10 cellular contexts compared by ENCODE assay signal in the genomic region with DNA sequence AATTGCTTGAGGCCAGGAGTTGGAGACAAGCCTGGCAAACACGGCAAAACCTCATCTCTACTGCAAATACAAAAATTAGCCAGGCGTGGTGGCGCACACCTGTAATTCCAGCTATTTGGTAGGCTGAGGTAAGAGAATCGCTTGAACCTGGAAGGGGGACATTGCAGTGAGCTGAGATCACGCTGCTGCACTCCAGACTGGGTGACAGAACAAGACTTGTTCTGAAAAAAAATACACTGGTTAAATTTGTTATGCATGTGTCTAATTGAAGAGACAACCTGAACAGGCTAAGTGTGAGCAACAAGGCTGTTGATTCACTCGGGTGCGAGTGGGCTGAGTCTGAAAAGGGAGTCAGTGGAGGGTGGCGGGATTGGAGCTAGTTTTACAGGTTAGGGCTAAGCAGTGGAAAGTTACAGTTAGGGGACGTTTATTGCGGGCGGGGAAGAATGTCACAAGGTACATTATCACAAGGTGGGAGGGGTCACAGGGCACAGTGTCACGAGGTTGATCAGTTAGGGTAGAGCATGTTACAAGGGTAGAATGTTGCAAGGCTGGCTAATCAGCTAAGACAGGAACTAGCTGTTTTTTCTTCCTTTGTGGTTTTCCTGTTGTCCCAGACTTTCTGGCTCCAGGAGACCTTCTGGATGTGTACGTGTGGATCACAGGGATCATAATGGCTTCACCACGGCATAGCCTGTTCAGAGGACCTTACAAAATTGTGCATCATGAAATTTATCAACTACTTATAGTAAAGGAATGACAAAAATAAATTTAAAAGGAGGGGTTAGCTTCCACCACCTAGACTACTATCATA.
DNase-seq lines count a peak whose midpoint lies in the region; ATAC-seq and TF ChIP-seq lines count a peak whose summit lies in the region.
"Had no signal": no experiment of that assay in that cellular context is flagged by ENCODE, and none has a peak within 500 bp of the region (broad histone marks: within the 10 kb centered on the region; RNA-seq: fewer than 3 reads in every experiment).

No MANE protein-coding gene starts in this region.

- H3K36me3 Mint-ChIP-seq in H9 (ENCODE audit: insufficient read depth in 1 of 3, low read depth in 3 of 3), result peaks cover 4 to 19% (median 4%) of the 10 kb centered on the region in 3 experiments; a peak in 6 of 7 replicates

- peaks cover 2% of the 10 kb centered on the region; the same call in 1 of the 2 replicates for H3K27me3 Mint-ChIP-seq in H9 (ENCODE audit: low read depth)

- no peak overlapping the region for H4K8ac ChIP-seq in H9 (replicated peaks; ENCODE audit: insufficient read length, low read depth, low read length)

- H2BK120ac ChIP-seq in H9 (ENCODE audit: low read depth, low read length, poor library complexity, severe bottlenecking), result no peak overlapping the region

- no peak overlapping the region for H2AK5ac ChIP-seq in H9 (ENCODE audit: insufficient read length, low read length)

- no peak overlapping the region for H4K5ac ChIP-seq in H9 (ENCODE audit: insufficient read length, low read depth, low read length)

- H3K27me3 ChIP-seq in H9 (ENCODE audit: insufficient read depth, low read length), result no peaks in the 10 kb centered on the region

- H3T11ph ChIP-seq in H9 (ENCODE audit: low read length), result no peak overlapping the region

- no peak overlapping the region for H3K23ac ChIP-seq in H9 (ENCODE audit: insufficient read length, low read depth, low read length)

- H3K56ac ChIP-seq in H9 (ENCODE audit: insufficient read length, low read depth, low read length), result no peak overlapping the region

- DNase-seq in H9 (peak; percentile 32), OCI-M1 (lab: John Stamatoyannopoulos, UW) (peak; percentile 99), renal cortical epithelial cell (ENCODE audit: low read depth) (peak; percentile 79), Right ventricle myocardium superior (no peak), Ammon's horn (ENCODE audit: low spot score) (no peak)
- DNase-seq: DMS53, lower lobe of right lung had no signal

- H2BK20ac ChIP-seq in H9 (ENCODE audit: low read depth, low read length, poor library complexity, severe bottlenecking), result no peak overlapping the region

- no CpG with 5 or more reads among the region's 14 CpGs for WGBS in H9 (ENCODE audit: extremely low coverage, insufficient read length, low lambda C conversion rate)

- H3K9me3 Mint-ChIP-seq in H9, result peaks cover 15 to 19% of the 10 kb centered on the region in 2 experiments; a peak in 4 of 5 replicates

- ATAC-seq in esophagus mucosa, result peak; percentile 93
- no peak for ATAC-seq in GM18868 (IDR thresholded peaks at IDR 0.05; ENCODE audit: unreplicated experiment)
- no peak for ATAC-seq in HG03439 (IDR thresholded peaks at IDR 0.05; ENCODE audit: unreplicated experiment)
- ATAC-seq in Right ventricle myocardium superior (ENCODE audit: poor library complexity), result no peak
- ATAC-seq: lower lobe of right lung had no signal

- no peaks in the 10 kb centered on the region for H3K23me2 ChIP-seq in H9 (ENCODE audit: insufficient read length, low read depth, low read length, poor library complexity, severe bottlenecking)

- no peaks in the 10 kb centered on the region for H3K4me1 ChIP-seq in H9 (ENCODE audit: insufficient read depth, low read length)
- H3K4me1 ChIP-seq: lower lobe of right lung had no signal

- intact Hi-C loops in Right ventricle myocardium superior (cut with DNase I), result no loop called here

- no peak overlapping the region for H3K4ac ChIP-seq in H9 (ENCODE audit: low read depth, low read length)

- H4K91ac ChIP-seq in H9 (ENCODE audit: insufficient read length, low read depth, low read length), result no peak overlapping the region

- no peak overlapping the region for H3K9ac ChIP-seq in H9 (ENCODE audit: extremely low read depth, insufficient read length, low read length)

- peaks cover 12 to 18% of the 10 kb centered on the region in 2 experiments for H3K4me1 Mint-ChIP-seq in H9

- H3K79me2 ChIP-seq in H9 (ENCODE audit: insufficient read depth, low read length), result no peaks in the 10 kb centered on the region

- TF ChIP-seq CTCF in H9 (conservative IDR thresholded peaks at IDR 0.05), result no peak

- H3K14ac ChIP-seq in H9 (ENCODE audit: insufficient read depth, low read length), result no peak overlapping the region

- H3K4me2 ChIP-seq in H9 (ENCODE audit: insufficient read depth, insufficient read length, low read length), result no peak overlapping the region

- H2BK5ac ChIP-seq in H9 (ENCODE audit: insufficient read length, low read length), result no peak overlapping the region

- no peaks in the 10 kb centered on the region for H3K79me1 ChIP-seq in H9 (ENCODE audit: insufficient read depth, low read depth, low read length, poor library complexity, severe bottlenecking)

- H2BK12ac ChIP-seq in H9 (ENCODE audit: insufficient read length, low read depth, low read length), result no peak overlapping the region

- H3K9me3 ChIP-seq in H9 (ENCODE audit: control insufficient read depth, low read depth, low read length), result no peaks in the 10 kb centered on the region
- H3K9me3 ChIP-seq: lower lobe of right lung had no signal

- no peak overlapping the region; a peak in 1 of 7 replicates for H3K27ac Mint-ChIP-seq in H9

- no peak overlapping the region for H3K4me3 Mint-ChIP-seq in H9

- no peak overlapping the region for H2AFZ ChIP-seq in H9 (ENCODE audit: low read length)

- no peak overlapping the region for H3K27ac ChIP-seq in H9 (ENCODE audit: insufficient read length, low read depth, low read length)
- H3K27ac ChIP-seq: lower lobe of right lung had no signal

- no peaks in the 10 kb centered on the region for H4K20me1 ChIP-seq in H9 (ENCODE audit: control insufficient read depth, insufficient read depth, insufficient read length)

- no peak overlapping the region for H3K18ac ChIP-seq in H9 (ENCODE audit: insufficient read length, low read depth, low read length)

- no peak overlapping the region for H2BK15ac ChIP-seq in H9 (ENCODE audit: low read depth, low read length)

Comparison
In these comparisons a context has a peak if more than half of its experiments do, and no peak if none do; other contexts are left out.
1. DNase-seq: peak in H9 (single experiment), OCI-M1 (single experiment) and renal cortical epithelial cell (single experiment); none in Right ventricle myocardium superior (single experiment) and Ammon's horn (single experiment).